ENCODE assay signal across 8 cellular contexts in the genomic region with DNA sequence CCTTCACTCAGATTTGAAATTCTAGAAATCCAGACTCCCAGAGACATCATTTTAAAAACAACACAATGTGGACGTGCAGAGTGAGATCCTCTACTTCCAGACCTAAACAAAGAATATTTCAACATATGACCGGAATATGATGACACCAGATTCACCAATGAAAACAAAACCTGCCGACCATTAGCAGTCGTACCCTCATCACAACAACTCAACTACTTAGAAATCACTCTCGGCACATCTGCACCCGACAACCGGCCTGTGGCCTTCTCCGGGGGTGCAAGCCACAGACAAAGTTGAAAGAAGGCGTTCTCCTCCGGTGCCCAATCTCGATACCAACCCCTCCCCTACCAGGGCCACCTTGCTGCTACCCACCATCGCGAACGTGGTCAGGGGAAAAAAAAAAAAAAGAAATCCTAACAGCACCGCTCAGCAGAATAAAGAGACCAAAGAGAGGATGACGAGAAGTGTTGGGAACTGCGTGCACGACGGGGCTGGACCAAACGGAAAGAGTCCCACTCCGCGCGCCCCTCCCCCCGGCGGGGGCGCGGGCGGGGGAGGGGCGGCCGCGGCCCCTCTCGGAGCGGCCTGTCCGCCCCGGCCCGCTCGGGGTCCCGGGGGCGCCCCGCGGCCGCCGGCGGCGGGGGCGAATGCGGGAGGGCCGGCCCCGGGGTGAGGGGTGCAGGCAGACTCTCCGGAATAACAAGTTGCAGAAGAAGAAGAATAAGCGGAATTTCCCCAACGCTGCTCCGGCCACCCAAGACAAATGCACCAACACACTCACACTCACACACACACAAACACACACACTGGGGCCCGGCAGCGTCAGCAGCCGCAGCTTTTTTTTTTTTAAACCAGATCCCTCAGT. TPM values are rescaled to one million over a fixed set of nuclear protein-coding genes. Genes with fewer than 3 reads are reported as not detected.
DNase-seq lines count a peak whose midpoint lies in the region; ATAC-seq and TF ChIP-seq lines count a peak whose summit lies in the region.

No MANE protein-coding gene starts in this region.

- peak overlapping the region; percentile 76 for H3K4me3 Mint-ChIP-seq in endodermal cell

- no peaks in the 10 kb centered on the region for H3K36me3 ChIP-seq in endodermal cell (ENCODE audit: control insufficient read depth, insufficient read depth, low read length)

- no peaks in the 10 kb centered on the region for H3K27me3 Mint-ChIP-seq in endodermal cell (ENCODE audit: insufficient read depth)

- H3K4me3 ChIP-seq in endodermal cell (ENCODE audit: low read length) = peak overlapping the region; percentile 81
- peak overlapping the region; percentile 76 for H3K4me3 ChIP-seq in mononuclear cell (ENCODE audit: low read length)

- H3K4me1 Mint-ChIP-seq in endodermal cell = peaks cover 10% of the 10 kb centered on the region

- WGBS in endodermal cell (ENCODE audit: insufficient coverage in 1 of 2, insufficient read length in 1 of 2), 2 experiments = 1 to 6% methylated on average over 6 to 56 of the region's 56 CpGs

- no peak for TF ChIP-seq CTCF in endodermal cell (conservative IDR thresholded peaks at IDR 0.05)

- peak overlapping the region; percentile 32 for H3K9ac ChIP-seq in endodermal cell (ENCODE audit: extremely low read depth, low read length, poor library complexity, severe bottlenecking)

- peak overlapping the region; percentile 83 for H3K27ac ChIP-seq in endodermal cell (ENCODE audit: low read depth, low read length)

- no peaks in the 10 kb centered on the region for H3K9me3 ChIP-seq in endodermal cell (ENCODE audit: control insufficient read depth, low read length)
- no peaks in the 10 kb centered on the region for H3K9me3 ChIP-seq in mononuclear cell (ENCODE audit: low read depth, low read length)

- H3K27me3 ChIP-seq in endodermal cell (ENCODE audit: control insufficient read depth, insufficient read depth, low read length, poor library complexity, severe bottlenecking) = no peaks in the 10 kb centered on the region
- H3K27me3 ChIP-seq in mononuclear cell (ENCODE audit: insufficient read depth, low read length) = no peaks in the 10 kb centered on the region

- H3K9me3 Mint-ChIP-seq in endodermal cell = no peaks in the 10 kb centered on the region

- peak; percentile 13 for DNase-seq in COR-L47 (lab: John Stamatoyannopoulos, UW)
- peak; percentile 69 for DNase-seq in H4 (ENCODE audit: low spot score)
- peak; percentile 80 for DNase-seq in NCI-H69 (lab: John Stamatoyannopoulos, UW)
- DNase-seq in activated CD8-positive, alpha-beta memory T cell treated with anti-CD3 and anti-CD28 coated beads for 24 hours = peak; percentile 80
- peak; percentile 72 for DNase-seq in endodermal cell
- peak; percentile 21 for DNase-seq in stimulated activated CD8-positive, alpha-beta memory T cell treated with anti-CD3 and anti-CD28 coated beads, Interleukin-7, amount 100 ng/mL, for 24 hours (ENCODE audit: low read depth)

- ATAC-seq in HG02571 (IDR thresholded peaks at IDR 0.05; ENCODE audit: unreplicated experiment) = no peak

- H3K27ac Mint-ChIP-seq in endodermal cell = peak overlapping the region; percentile 88

- peaks cover 4% of the 10 kb centered on the region for H3K36me3 Mint-ChIP-seq in endodermal cell (ENCODE audit: low read depth)

- H3K4me1 ChIP-seq in endodermal cell (ENCODE audit: control insufficient read depth, insufficient read depth, low read length) (no peaks in the 10 kb centered on the region), mononuclear cell (ENCODE audit: insufficient read depth, low read length) (peaks cover 34% of the 10 kb centered on the region)

RNA-seq across cellular contexts. Expression of gene PHF21A, which starts 1.7 kb away (rescaled TPM):
- total RNA-seq in H4 (2014; rRNA removed; shearing (Covaris generic)) = 8.0 and 39.9 TPM in 2 replicates
- total RNA-seq in endodermal cell (10 to 100 TPM; 47.2 to 53.9 TPM), mononuclear cell (33.2 TPM)
- polyA plus RNA-seq in endodermal cell (2013, experiment 1 of 2) = 46.3 TPM
- 45.3 TPM for polyA plus RNA-seq in endodermal cell (2013, experiment 2 of 2)

Comparison
In these comparisons a context has a peak if more than half of its experiments do, and no peak if none do; other contexts are left out.
1. DNase-seq: peak in every context shown above with its lines; median percentile 80 in NCI-H69; 80 in activated CD8-positive, alpha-beta memory T cell treated with anti-CD3 and anti-CD28 coated beads for 24 hours; 72 in endodermal cell; 69 in H4; 21 in stimulated activated CD8-positive, alpha-beta memory T cell treated with anti-CD3 and anti-CD28 coated beads, Interleukin-7, amount 100 ng/mL, for 24 hours; 13 in COR-L47.